18 cellular contexts compared by ENCODE assay signal in genomic region chr1:8065369-8065768, GRCh38. TPM values are rescaled to one million over a fixed set of nuclear protein-coding genes. Genes with fewer than 3 reads are reported as not detected.
DNase-seq lines count a peak whose midpoint lies in the region; ATAC-seq and TF ChIP-seq lines count a peak whose summit lies in the region.
"Had no signal": no experiment of that assay in that cellular context is flagged by ENCODE, and none has a peak within 500 bp of the region (broad histone marks: within the 10 kb centered on the region; RNA-seq: fewer than 3 reads in every experiment).

No MANE protein-coding gene starts in this region.

- H3K9ac ChIP-seq in HCT116 (ENCODE audit: low read length) = no peak overlapping the region
- H3K9ac ChIP-seq in neural progenitor cell = no peak overlapping the region
- H3K9ac ChIP-seq: GM23248 had no signal

- H3K9me2 ChIP-seq in HCT116 (ENCODE audit: insufficient read depth) = no peaks in the 10 kb centered on the region

- TF ChIP-seq EP300 in suprapubic skin (IDR thresholded peaks at IDR 0.05) = no peak

- H3K9me3 Mint-ChIP-seq in neural progenitor cell = peaks cover 3% of the 10 kb centered on the region
- H3K9me3 Mint-ChIP-seq: HFFc6 had no signal

- H3K4me3 ChIP-seq in HCT116 (replicated peaks in 1 of 2; ENCODE audit: low read depth in 1 of 2, low read length in 2 of 2) (no peak overlapping the region), neural progenitor cell (no peak overlapping the region), right cardiac atrium (ENCODE audit: low read length) (no peak overlapping the region), suprapubic skin (no peak overlapping the region)
- H3K4me3 ChIP-seq: GM23248 had no signal

- CTCF ChIA-PET in HCT116 (lab: Charles Lee) = no interaction called here

- TF ChIP-seq RAD21 in HCT116 (IDR thresholded peaks at IDR 0.05; ENCODE audit: low read depth) = no peak

- H3K27me3 Mint-ChIP-seq in neural progenitor cell (ENCODE audit: insufficient read depth, low read depth) = peaks cover 12% of the 10 kb centered on the region

- H3K79me2 ChIP-seq in HCT116 (ENCODE audit: insufficient read depth, low read length) (no peaks in the 10 kb centered on the region), neural progenitor cell (ENCODE audit: low read depth) (no peaks in the 10 kb centered on the region)

- H3K27me3 ChIP-seq in HCT116 (ENCODE audit: insufficient read depth, low read length) (no peaks in the 10 kb centered on the region), neural progenitor cell (no peaks in the 10 kb centered on the region), right cardiac atrium (ENCODE audit: control insufficient read depth, insufficient read depth) (no peaks in the 10 kb centered on the region), suprapubic skin (no peaks in the 10 kb centered on the region)

- WGBS in right cardiac atrium = 83% methylated on average over 4 of the region's 4 CpGs
- WGBS in suprapubic skin = 84% methylated on average over 4 of the region's 4 CpGs

- H3K4me2 ChIP-seq in HCT116 (ENCODE audit: low read length) (no peak overlapping the region), neural progenitor cell (no peak overlapping the region)

- H3K36me3 ChIP-seq in HCT116 (ENCODE audit: control insufficient read depth in 1 of 2, insufficient read depth in 2 of 2, low read length in 2 of 2) = no peaks in the 10 kb centered on the region
- no peaks in the 10 kb centered on the region for H3K36me3 ChIP-seq in neural progenitor cell
- H3K36me3 ChIP-seq in suprapubic skin = no peaks in the 10 kb centered on the region

- H3K36me3 Mint-ChIP-seq in neural progenitor cell = no peaks in the 10 kb centered on the region
- H3K36me3 Mint-ChIP-seq: CD4-positive, alpha-beta memory T cell had no signal

- RAD21 ChIA-PET in HCT116 (lab: Charles Lee; ENCODE audit: low non-redundant PET in 1 of 2, low total read pairs in 2 of 2, uncharacterized antibody in 2 of 2, unreplicated experiment in 2 of 2) = interaction anchor here (0.6 kb wide), 2 partner anchors 39 to 249 kb away, joined by 3 read pairs; no protein-coding TSS in a partner anchor

- H3K4me1 ChIP-seq in HCT116 (ENCODE audit: control insufficient read depth in 1 of 2, insufficient read depth in 2 of 2, low read length in 2 of 2) (peaks cover 74 to 79% of the 10 kb centered on the region in 2 experiments), neural progenitor cell (peaks cover 2% of the 10 kb centered on the region), right cardiac atrium (ENCODE audit: control insufficient read depth, insufficient read depth, low read length) (no peaks in the 10 kb centered on the region), suprapubic skin (peaks cover 17% of the 10 kb centered on the region)

- H3K27ac ChIP-seq in HCT116 (ENCODE audit: low read depth, low read length) (peak overlapping the region; percentile 37; the same call in 1 of the 2 replicates), neural progenitor cell (no peak overlapping the region), right cardiac atrium (ENCODE audit: low read length) (no peak overlapping the region), suprapubic skin (no peak overlapping the region)
- H3K27ac ChIP-seq: GM23248 had no signal

- peak overlapping the region; percentile 53 for H3K4me3 Mint-ChIP-seq in neural progenitor cell
- H3K4me3 Mint-ChIP-seq: CD4-positive, alpha-beta memory T cell; HFFc6 had no signal

- intact Hi-C loops in HCT116 (cut with micrococcal nuclease) (no loop called here), right cardiac atrium (cut with DNase I) (no loop called here)

- H3K27ac Mint-ChIP-seq in neural progenitor cell = no peak overlapping the region
- H3K27ac Mint-ChIP-seq: CD4-positive, alpha-beta memory T cell; HFFc6 had no signal

- ATAC-seq in HCT116 (no peak), right cardiac atrium (no peak)

- H3F3A ChIP-seq in neural progenitor cell (ENCODE audit: low read depth) = peaks cover 8% of the 10 kb centered on the region

- no TSS peak for BruUV-seq in HCT116 (replicated peaks; lab: Mats Ljungman, UMichigan)

- POLR2A ChIA-PET in HCT116 (lab: Charles Lee) = interaction anchor here (0.8 to 2.4 kb wide), 3 partner anchors 12 to 25 kb away, joined by 3 to 9 read pairs (median 8); no protein-coding TSS in a partner anchor

- H4K20me1 ChIP-seq in HCT116 (ENCODE audit: insufficient read depth) = no peaks in the 10 kb centered on the region
- no peaks in the 10 kb centered on the region for H4K20me1 ChIP-seq in neural progenitor cell (ENCODE audit: low read depth)

- no peak for TF ChIP-seq CTCF in HCT116 (IDR thresholded peaks at IDR 0.05 in 2 of 3, conservative IDR thresholded peaks at IDR 0.05 in 1 of 3; ENCODE audit: borderline replicate concordance in 1 of 3, insufficient read depth in 1 of 3, low read depth in 2 of 3, low read length in 2 of 3)
- TF ChIP-seq CTCF in neural progenitor cell (IDR thresholded peaks at IDR 0.05) = no peak
- TF ChIP-seq CTCF in suprapubic skin (IDR thresholded peaks at IDR 0.05) = no peak

- no peak for DNase-seq in HCT116 (ENCODE audit: low read depth, low spot score)
- DNase-seq in amniotic epithelial cell (ENCODE audit: low read depth) = peak; percentile 23
- no peak for DNase-seq in neural progenitor cell (ENCODE audit: low spot score)
- DNase-seq in right cardiac atrium = no peak
- DNase-seq in hippocampal formation (lab: John Stamatoyannopoulos, UW) = no peak
- DNase-seq in suprapubic skin (ENCODE audit: low spot score in 2 of 2) = no peak
- DNase-seq: 8988T; C1 segment of cervical spinal cord; Calu3; CD4-positive, alpha-beta memory T cell; COR-L47; DMS53; DMS79 treated with DMSO at 0.1 percent for 48 hours; GF-D8; GM23248; H7; HCEC 1CT; HFFc6 had no signal

- no peak overlapping the region for H2AFZ ChIP-seq in HCT116 (ENCODE audit: low read depth, low read length, poor library complexity, severe bottlenecking)
- no peak overlapping the region for H2AFZ ChIP-seq in neural progenitor cell (replicated peaks)
- H2AFZ ChIP-seq: GM23248 had no signal

- peaks cover 5% of the 10 kb centered on the region for H3K4me1 Mint-ChIP-seq in neural progenitor cell
- H3K4me1 Mint-ChIP-seq: CD4-positive, alpha-beta memory T cell had no signal

- no peaks in the 10 kb centered on the region for H3K9me3 ChIP-seq in HCT116 (ENCODE audit: control insufficient read depth in 1 of 2, insufficient read depth in 1 of 2, low read depth in 1 of 2, low read length in 2 of 2)
- no peaks in the 10 kb centered on the region for H3K9me3 ChIP-seq in neural progenitor cell (ENCODE audit: low read depth)
- no peaks in the 10 kb centered on the region for H3K9me3 ChIP-seq in right cardiac atrium (ENCODE audit: control insufficient read depth, low read length)
- H3K9me3 ChIP-seq in suprapubic skin = no peaks in the 10 kb centered on the region

- TF ChIP-seq POLR2A in HCT116 (IDR thresholded peaks at IDR 0.05; ENCODE audit: borderline replicate concordance, extremely low read depth, insufficient read depth, insufficient read length) (no peak), suprapubic skin (IDR thresholded peaks at IDR 0.05) (no peak)

TF ChIP-seq in HCT116, 20 proteins besides CTCF, POLR2A, EP300 and RAD21 (continues in another document):
- no peak for TF ChIP-seq REST (IDR thresholded peaks at IDR 0.05; ENCODE audit: low read depth)
- TF ChIP-seq FOSL1 (IDR thresholded peaks at IDR 0.05; ENCODE audit: low read depth) = no peak
- no peak for TF ChIP-seq SIN3A (IDR thresholded peaks at IDR 0.05; ENCODE audit: low read depth)
- TF ChIP-seq YY1 (IDR thresholded peaks at IDR 0.05; ENCODE audit: extremely low read depth, insufficient replicate concordance, low read depth, low read length) = no peak
- TF ChIP-seq SRF (IDR thresholded peaks at IDR 0.05; ENCODE audit: low read depth) = no peak
- no peak for TF ChIP-seq MAX (IDR thresholded peaks at IDR 0.05)
- TF ChIP-seq JUND (IDR thresholded peaks at IDR 0.05) = no peak
- TF ChIP-seq CEBPB (IDR thresholded peaks at IDR 0.05; ENCODE audit: low read depth) = no peak
- TF ChIP-seq ZFX (IDR thresholded peaks at IDR 0.05) = no peak
- no peak for TF ChIP-seq ELF1 (IDR thresholded peaks at IDR 0.05; ENCODE audit: borderline replicate concordance, low read depth)
- no peak for TF ChIP-seq POLR2AphosphoS5 (IDR thresholded peaks at IDR 0.05; ENCODE audit: low read depth, low read length)
- TF ChIP-seq ZNF274 (IDR thresholded peaks at IDR 0.05; ENCODE audit: low read depth, low read length) = no peak

RNA-seq across cellular contexts. Expression of gene ERRFI1, which starts 39.3 kb away (rescaled TPM):
- 777 TPM for total RNA-seq in HCT116 (2021; ENCODE audit: unreplicated experiment)
- polyA plus RNA-seq in HCT116 (2012) = 536 and 725 TPM in 2 replicates
- 35.3 and 44.8 TPM in 2 replicates for total RNA-seq in neural progenitor cell (ENCODE audit: low replicate concordance)
- total RNA-seq in right cardiac atrium = 10 to 100 TPM in 3 of 4 donors, 1 to 10 TPM in 1; 9.8 to 16.9 (median 15.0) TPM
- 12.8 TPM for polyA plus RNA-seq in right cardiac atrium
- 100 to 1,000 TPM; 128 to 312 (median 262) TPM for total RNA-seq in suprapubic skin
